Comparison of ENCODE assay signal across 1 cellular context in genomic region chr7:27746978-27747377, GRCh38.
TF ChIP-seq lines count a peak whose summit lies in the region.

No MANE protein-coding gene starts in this region.

TF ChIP-seq in SK-N-SH, 30 proteins besides CTCF, POLR2A, EP300 and RAD21 (continued from another document):
- no peak for TF ChIP-seq IRF3 (IDR thresholded peaks at IDR 0.05; ENCODE audit: low read depth, low read length)
- TF ChIP-seq GATA2 (CRISPR knock-in tag; IDR thresholded peaks at IDR 0.05), result no peak
- no peak for TF ChIP-seq RFX5 (IDR thresholded peaks at IDR 0.05; ENCODE audit: low read length)
- no peak for TF ChIP-seq ZBTB33 (IDR thresholded peaks at IDR 0.05; ENCODE audit: borderline replicate concordance, low read depth)
- no peak for TF ChIP-seq GABPA (IDR thresholded peaks at IDR 0.05; ENCODE audit: low read depth)
- TF ChIP-seq ELF1 (IDR thresholded peaks at IDR 0.05), result no peak
- TF ChIP-seq SMC3 (IDR thresholded peaks at IDR 0.05; ENCODE audit: low read depth, low read length), result no peak
- no peak for TF ChIP-seq RXRA (IDR thresholded peaks at IDR 0.05; ENCODE audit: borderline replicate concordance, low read depth)
- no peak for TF ChIP-seq PBX3 (IDR thresholded peaks at IDR 0.05)
- no peak for TF ChIP-seq YY1 (IDR thresholded peaks at IDR 0.05; ENCODE audit: low read depth)
- TF ChIP-seq USF1 (IDR thresholded peaks at IDR 0.05; ENCODE audit: borderline replicate concordance, low read depth), result no peak
TF ChIP-seq in SK-N-SH: peak in this region for 0.
